ENCODE assay signal across 8 cellular contexts in genomic region chr16:14628806-14629611, GRCh38. TPM values are rescaled to one million over a fixed set of nuclear protein-coding genes. Genes with fewer than 3 reads are reported as not detected.
DNase-seq lines count a peak whose midpoint lies in the region; ATAC-seq and TF ChIP-seq lines count a peak whose summit lies in the region.

No MANE protein-coding gene starts in this region.

- peak overlapping the region; percentile 4 for H3K9ac ChIP-seq in parathyroid adenoma

- H2AFZ ChIP-seq in OCI-LY7 (ENCODE audit: low read length) (peak overlapping the region; percentile 5; the same call in 1 of the 2 replicates), parathyroid adenoma (peak overlapping the region; percentile 87)

- H3K27ac Mint-ChIP-seq in endothelial cell (ENCODE audit: unreplicated experiment) = peak overlapping the region; percentile 98

- H3K9me2 ChIP-seq in OCI-LY7 (ENCODE audit: insufficient read depth, low read length) = no peaks in the 10 kb centered on the region

- H3K36me3 ChIP-seq in OCI-LY7 (ENCODE audit: insufficient read depth, low read length) (peaks cover 47% of the 10 kb centered on the region), parathyroid adenoma (ENCODE audit: control insufficient read depth, insufficient read depth, low read length) (no peaks in the 10 kb centered on the region)

- ATAC-seq in GM18868 (IDR thresholded peaks at IDR 0.05; ENCODE audit: unreplicated experiment) (no peak), GM21526 (IDR thresholded peaks at IDR 0.05; ENCODE audit: low FRiP score, unreplicated experiment) (no peak)

- H3K4me1 Mint-ChIP-seq in endothelial cell (ENCODE audit: unreplicated experiment) = peaks cover 13% of the 10 kb centered on the region

- H3K4me1 ChIP-seq in OCI-LY7 (ENCODE audit: insufficient read depth, low read length, poor library complexity, severe bottlenecking) = peaks cover 33% of the 10 kb centered on the region
- H3K4me1 ChIP-seq in parathyroid adenoma = peaks cover 4% of the 10 kb centered on the region

- TSS peak; percentile 31 for BruUV-seq in OCI-LY7 (replicated peaks; lab: Mats Ljungman, UMichigan)

- peak overlapping the region; percentile 97 for H3K4me3 Mint-ChIP-seq in endothelial cell (ENCODE audit: unreplicated experiment)

- CTCF ChIA-PET in OCI-LY7 (lab: Charles Lee; ENCODE audit: unreplicated experiment) = no interaction called here

- H3K9me3 ChIP-seq in OCI-LY7 (ENCODE audit: low read length) (no peaks in the 10 kb centered on the region), parathyroid adenoma (ENCODE audit: control insufficient read depth, low read length) (no peaks in the 10 kb centered on the region)

- H3K4me3 ChIP-seq in GM08714 (ENCODE audit: low read length) (peak overlapping the region; percentile 95), OCI-LY7 (ENCODE audit: low read depth, low read length, poor library complexity, severe bottlenecking) (peak overlapping the region; percentile 93), parathyroid adenoma (ENCODE audit: low read depth, low read length) (peak overlapping the region; percentile 74)

- H3K27me3 ChIP-seq in parathyroid adenoma (ENCODE audit: control insufficient read depth, insufficient read depth, low read length) = no peaks in the 10 kb centered on the region

- H3K27ac ChIP-seq in OCI-LY7 (ENCODE audit: low read depth, low read length, poor library complexity, severe bottlenecking) = peak overlapping the region; percentile 83
- peak overlapping the region; percentile 81 for H3K27ac ChIP-seq in parathyroid adenoma

- H3K27me3 Mint-ChIP-seq in endothelial cell (ENCODE audit: unreplicated experiment) = peaks cover 13% of the 10 kb centered on the region

- no peaks in the 10 kb centered on the region for H3K9me3 Mint-ChIP-seq in endothelial cell (ENCODE audit: unreplicated experiment)

- no peaks in the 10 kb centered on the region for H4K20me1 ChIP-seq in OCI-LY7 (ENCODE audit: insufficient read depth, low read length)

- TF ChIP-seq CTCF in OCI-LY7 (conservative IDR thresholded peaks at IDR 0.05; ENCODE audit: low read length) (no peak), endothelial cell (IDR thresholded peaks at IDR 0.05; ENCODE audit: unreplicated experiment) (no peak), parathyroid adenoma (IDR thresholded peaks at IDR 0.05) (no peak)

- DNase-seq in OCI-LY7 (ENCODE audit: low spot score) (peak; percentile 30), endothelial cell (ENCODE audit: low spot score) (no peak), NCI-H2171 (lab: John Stamatoyannopoulos, UW) (no peak), posterior vena cava (ENCODE audit: low spot score) (no peak)

- H3K4me2 ChIP-seq in OCI-LY7 (ENCODE audit: low read length) = peak overlapping the region; percentile 96
- H3K4me2 ChIP-seq in parathyroid adenoma (ENCODE audit: low read length) = peak overlapping the region; percentile 79

- intact Hi-C loops in OCI-LY7 (cut with micrococcal nuclease; ENCODE audit: unreplicated experiment) (no loop called here), posterior vena cava (cut with DNase I) (no loop called here)

- POLR2A ChIA-PET in OCI-LY7 (lab: Charles Lee) = interaction anchor here (0.7 to 3.0 kb wide), 6 partner anchors 9 to 31 kb away, joined by 3 to 16 read pairs (median 6); no protein-coding TSS in a partner anchor

- H3K79me2 ChIP-seq in OCI-LY7 (ENCODE audit: insufficient read depth, low read depth, low read length) (peaks cover 50% of the 10 kb centered on the region), parathyroid adenoma (peaks cover 19% of the 10 kb centered on the region)

- peaks cover 4% of the 10 kb centered on the region for H3K36me3 Mint-ChIP-seq in endothelial cell (ENCODE audit: low read depth, unreplicated experiment)

RNA-seq across cellular contexts. Expression of gene PARN, which starts 1.1 kb away (rescaled TPM):
- 31.6 and 40.1 TPM in 2 replicates for total RNA-seq in OCI-LY7 (2014; rRNA removed; shearing (Covaris generic))
- total RNA-seq in OCI-LY7 (2022) (76.5 and 85.9 TPM in 2 replicates), endothelial cell (ENCODE audit: unreplicated experiment) (25.2 TPM), posterior vena cava (10 to 100 TPM; 27.2 to 27.9 TPM)

RNA-seq across cellular contexts. Expression of gene BFAR, which starts 3.7 kb away (rescaled TPM):
- 34.4 and 36.7 TPM in 2 replicates for total RNA-seq in OCI-LY7 (2014; rRNA removed; shearing (Covaris generic))
- total RNA-seq in OCI-LY7 (2022) (63.4 and 69.7 TPM in 2 replicates), endothelial cell (ENCODE audit: unreplicated experiment) (80.7 TPM), posterior vena cava (10 to 100 TPM; 41.8 to 45.4 TPM)
